Comparison of ENCODE assay signal across 8 cellular contexts in the genomic region with DNA sequence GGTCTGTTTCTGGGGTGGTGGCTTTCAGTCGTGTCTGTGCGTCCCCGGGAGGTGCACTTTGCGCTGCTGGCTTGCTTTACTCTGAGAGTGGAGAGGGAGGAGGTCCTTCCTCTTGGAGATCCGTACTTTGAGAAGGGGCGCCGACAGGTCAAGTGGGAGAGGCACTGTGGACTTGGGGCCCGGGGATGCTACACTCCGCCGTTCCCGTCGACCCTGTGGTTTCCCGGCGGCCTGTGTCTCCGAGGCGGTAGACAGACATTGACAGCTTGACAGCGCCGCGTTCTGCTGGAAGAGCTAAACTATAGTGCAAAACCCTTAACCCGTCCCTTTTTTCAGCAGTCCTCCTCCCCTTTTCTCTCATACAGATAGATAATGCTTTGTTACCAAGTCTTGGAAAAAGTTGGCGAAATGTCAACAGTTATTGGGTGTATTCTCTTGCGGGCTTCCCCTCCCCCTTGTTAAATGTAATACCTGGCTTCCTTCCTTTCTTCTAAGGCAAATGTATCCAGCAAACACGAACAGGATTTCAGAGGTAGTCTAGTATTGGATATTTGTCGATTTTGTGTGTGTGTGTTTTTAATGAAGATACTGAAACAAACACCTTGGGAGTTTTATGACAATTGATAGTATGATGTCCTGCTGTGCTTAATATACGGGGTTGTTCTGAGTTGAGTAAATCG. TPM values are rescaled to one million over a fixed set of nuclear protein-coding genes. Genes with fewer than 3 reads are reported as not detected.
DNase-seq lines count a peak whose midpoint lies in the region; ATAC-seq and TF ChIP-seq lines count a peak whose summit lies in the region.

No MANE protein-coding gene starts in this region.

- no peaks in the 10 kb centered on the region for H3K9me3 ChIP-seq in CD4-positive, alpha-beta T cell (ENCODE audit: control insufficient read depth, low read length)
- H3K9me3 ChIP-seq in parathyroid adenoma (ENCODE audit: control insufficient read depth, low read length) = no peaks in the 10 kb centered on the region

- POLR2A ChIA-PET in CD4-positive, alpha-beta T cell (lab: Charles Lee) = interaction anchor here (0.5 to 2.9 kb wide), 13 partner anchors 38 to 1845 kb away, joined by 3 to 13 read pairs (median 4); a partner anchor contains a TSS

- H3K27ac ChIP-seq in CD4-positive, alpha-beta T cell (ENCODE audit: low read depth, low read length) = no peak overlapping the region
- peak overlapping the region; percentile 79 for H3K27ac ChIP-seq in parathyroid adenoma

- ATAC-seq in CD4-positive, alpha-beta T cell (ENCODE audit: poor library complexity) = peak; percentile 17
- ATAC-seq in HG02938 (IDR thresholded peaks at IDR 0.05; ENCODE audit: unreplicated experiment) = peak; percentile 4
- no peak for ATAC-seq in activated naive CD8-positive, alpha-beta T cell treated with anti-CD3 and anti-CD28 coated beads, Interleukin-2, amount 50 U/mL, for 24 hours

- no peak for TF ChIP-seq CTCF in CD4-positive, alpha-beta T cell (IDR thresholded peaks at IDR 0.05)
- no peak for TF ChIP-seq CTCF in parathyroid adenoma (IDR thresholded peaks at IDR 0.05)

- H3K4me1 ChIP-seq in parathyroid adenoma = no peaks in the 10 kb centered on the region

- H3K27me3 Mint-ChIP-seq in CD4-positive, alpha-beta T cell = peaks cover 39% of the 10 kb centered on the region
- peaks cover 32% of the 10 kb centered on the region for H3K27me3 Mint-ChIP-seq in activated naive CD8-positive, alpha-beta T cell treated with anti-CD3 and anti-CD28 coated beads, Interleukin-2, amount 50 U/mL, for 24 hours

- CTCF ChIA-PET in CD4-positive, alpha-beta T cell (lab: Charles Lee) = interaction anchor here (0.7 to 3.6 kb wide), 14 partner anchors 8 to 183 kb away, joined by 3 to 29 read pairs (median 4); no protein-coding TSS in a partner anchor

- peaks cover 33% of the 10 kb centered on the region for H3K27me3 ChIP-seq in CD4-positive, alpha-beta T cell (ENCODE audit: control insufficient read depth, insufficient read depth, low read length)
- H3K27me3 ChIP-seq in parathyroid adenoma (ENCODE audit: control insufficient read depth, insufficient read depth, low read length) = no peaks in the 10 kb centered on the region

- DNase-seq in CD4-positive, alpha-beta T cell = peak in 9 of 10 experiments; percentile 18 to 46 (median 27)
- DNase-seq in RPMI8226 (peak; percentile 78), cardiac septum (ENCODE audit: low spot score) (peak; percentile 81), GM03348 (ENCODE audit: low spot score) (no peak), middle frontal gyrus (ENCODE audit: extremely low spot score, low spot score) (no peak)
- DNase-seq in activated naive CD8-positive, alpha-beta T cell treated with anti-CD3 and anti-CD28 coated beads, Interleukin-2, amount 50 U/mL, for 24 hours = peak; percentile 43

- H2AFZ ChIP-seq in parathyroid adenoma = peak overlapping the region; percentile 74

- H3K4me2 ChIP-seq in parathyroid adenoma (ENCODE audit: low read length) = peak overlapping the region; percentile 86

- no peaks in the 10 kb centered on the region for H3K36me3 ChIP-seq in parathyroid adenoma (ENCODE audit: control insufficient read depth, insufficient read depth, low read length)

- peak overlapping the region; percentile 98 for H3K4me3 Mint-ChIP-seq in CD4-positive, alpha-beta T cell
- peak overlapping the region; percentile 89 for H3K4me3 Mint-ChIP-seq in activated naive CD8-positive, alpha-beta T cell treated with anti-CD3 and anti-CD28 coated beads, Interleukin-2, amount 50 U/mL, for 24 hours

- H3K27ac Mint-ChIP-seq in CD4-positive, alpha-beta T cell = peak overlapping the region; percentile 80
- H3K27ac Mint-ChIP-seq in activated naive CD8-positive, alpha-beta T cell treated with anti-CD3 and anti-CD28 coated beads, Interleukin-2, amount 50 U/mL, for 24 hours = peak overlapping the region; percentile 65

- peaks cover 10% of the 10 kb centered on the region for H3K36me3 Mint-ChIP-seq in CD4-positive, alpha-beta T cell (ENCODE audit: low read depth)
- H3K36me3 Mint-ChIP-seq in activated naive CD8-positive, alpha-beta T cell treated with anti-CD3 and anti-CD28 coated beads, Interleukin-2, amount 50 U/mL, for 24 hours (ENCODE audit: low read depth) = no peaks in the 10 kb centered on the region

- H3K9ac ChIP-seq in parathyroid adenoma = no peak overlapping the region

- peak overlapping the region; percentile 73 for H3K4me3 ChIP-seq in parathyroid adenoma (ENCODE audit: low read depth, low read length)

- no peaks in the 10 kb centered on the region for H3K9me3 Mint-ChIP-seq in CD4-positive, alpha-beta T cell
- H3K9me3 Mint-ChIP-seq in activated naive CD8-positive, alpha-beta T cell treated with anti-CD3 and anti-CD28 coated beads, Interleukin-2, amount 50 U/mL, for 24 hours = no peaks in the 10 kb centered on the region

- intact Hi-C loops in CD4-positive, alpha-beta T cell (cut with DNase I, micrococcal nuclease) = loop anchor here (1.0 to 10.0 kb wide), 9 partner anchors 44 to 1046 kb away; a partner anchor contains a TSS
- intact Hi-C loops in cardiac septum (cut with DNase I) = loop anchor here (2.0 to 10.0 kb wide), 2 partner anchors 44 to 226 kb away; a partner anchor contains a TSS

- H3K79me2 ChIP-seq in parathyroid adenoma = no peaks in the 10 kb centered on the region

- H3K4me1 Mint-ChIP-seq in CD4-positive, alpha-beta T cell (ENCODE audit: low read depth) = peaks cover 35% of the 10 kb centered on the region
- H3K4me1 Mint-ChIP-seq in activated naive CD8-positive, alpha-beta T cell treated with anti-CD3 and anti-CD28 coated beads, Interleukin-2, amount 50 U/mL, for 24 hours = peaks cover 21% of the 10 kb centered on the region

RNA-seq across cellular contexts. Expression of a gene that starts 6.6 kb away (rescaled TPM):
- 1 to 10 TPM; 7.9 to 9.8 TPM for total RNA-seq in CD4-positive, alpha-beta T cell
- 14,297 TPM for total RNA-seq in cardiac septum

Comparison
In these comparisons a context has a peak if more than half of its experiments do, and no peak if none do; other contexts are left out.
1. DNase-seq: peak in CD4-positive, alpha-beta T cell (9 of 10), RPMI8226 (single experiment), activated naive CD8-positive, alpha-beta T cell treated with anti-CD3 and anti-CD28 coated beads, Interleukin-2, amount 50 U/mL, for 24 hours (single experiment) and cardiac septum (single experiment); none in GM03348 (single experiment) and middle frontal gyrus (single experiment).
2. RNA of a gene that starts 6.6 kb away (total RNA-seq): 14,297 TPM in cardiac septum (single experiment); 7.9 to 9.8 TPM in CD4-positive, alpha-beta T cell; every median in the first group is over 1,000 times any median in the second.